ENCODE assay signal across 10 cellular contexts in genomic region chr3:184603156-184604030, GRCh38. TPM values are rescaled to one million over a fixed set of nuclear protein-coding genes. Genes with fewer than 3 reads are reported as not detected.
DNase-seq lines count a peak whose midpoint lies in the region; ATAC-seq, FAIRE-seq and TF ChIP-seq lines count a peak whose summit lies in the region.
"Had no signal": no experiment of that assay in that cellular context is flagged by ENCODE, and none has a peak within 500 bp of the region (broad histone marks: within the 10 kb centered on the region; RNA-seq: fewer than 3 reads in every experiment).

No MANE protein-coding gene starts in this region.

- H3K9me3 ChIP-seq in esophagus muscularis mucosa (no peaks in the 10 kb centered on the region), upper lobe of left lung (no peaks in the 10 kb centered on the region)
- H3K9me3 ChIP-seq in naive thymus-derived CD4-positive, alpha-beta T cell (ENCODE audit: control insufficient read depth in 2 of 3, low read length in 3 of 3) = no peaks in the 10 kb centered on the region
- H3K9me3 ChIP-seq: A549 had no signal

- H3K27me3 ChIP-seq in esophagus muscularis mucosa (peaks cover 0 to 52% (median 21%) of the 10 kb centered on the region in 4 donors), upper lobe of left lung (peaks cover 0 to 25% (median 13%) of the 10 kb centered on the region in 4 donors)
- H3K27me3 ChIP-seq in naive thymus-derived CD4-positive, alpha-beta T cell (ENCODE audit: control insufficient read depth in 2 of 2, insufficient read depth in 2 of 2, low read length in 2 of 2) = peaks cover 23 to 27% of the 10 kb centered on the region in 2 donors

- H3K36me3 Mint-ChIP-seq in activated T-cell treated with anti-CD3 and anti-CD28 coated beads, Interleukin-2, amount 50 U/mL, for 4 hours (ENCODE audit: insufficient read depth) = no peaks in the 10 kb centered on the region
- H3K36me3 Mint-ChIP-seq in naive thymus-derived CD4-positive, alpha-beta T cell = peaks cover 0 to 4% (median 0%) of the 10 kb centered on the region in 5 donors

- POLR2A ChIA-PET in naive thymus-derived CD4-positive, alpha-beta T cell (lab: Charles Lee) = interaction anchor here (0.6 kb wide), 1 partner anchor 198 kb away, joined by 3 read pairs; no protein-coding TSS in a partner anchor

- peaks cover 15 to 40% (median 36%) of the 10 kb centered on the region in 4 donors for H3K4me1 ChIP-seq in esophagus muscularis mucosa
- H3K4me1 ChIP-seq in naive thymus-derived CD4-positive, alpha-beta T cell (ENCODE audit: control insufficient read depth in 2 of 2, insufficient read depth in 2 of 2, low read length in 2 of 2) = peaks cover 15 to 19% of the 10 kb centered on the region in 2 donors
- H3K4me1 ChIP-seq in upper lobe of left lung = peaks cover 23 to 34% (median 33%) of the 10 kb centered on the region in 4 donors
- H3K4me1 ChIP-seq: A549 had no signal

- H3K27ac Mint-ChIP-seq in naive thymus-derived CD4-positive, alpha-beta T cell = no peak overlapping the region
- H3K27ac Mint-ChIP-seq: activated CD8-positive, alpha-beta T cell treated with anti-CD3 and anti-CD28 coated beads, Interleukin-2, amount 10 ng/mL, durations not matched to agents 7 days and 5 days had no signal

- H3K27me3 Mint-ChIP-seq in activated T-cell treated with anti-CD3 and anti-CD28 coated beads, Interleukin-2, amount 50 U/mL, for 4 hours (ENCODE audit: low read depth) = peaks cover 57% of the 10 kb centered on the region
- peaks cover 41 to 68% (median 58%) of the 10 kb centered on the region in 5 donors for H3K27me3 Mint-ChIP-seq in naive thymus-derived CD4-positive, alpha-beta T cell

- peak overlapping the region; percentile 49 to 61 (median 50) for H3K4me3 ChIP-seq in esophagus muscularis mucosa
- no peak overlapping the region for H3K4me3 ChIP-seq in naive thymus-derived CD4-positive, alpha-beta T cell (ENCODE audit: low read length)
- H3K4me3 ChIP-seq in upper lobe of left lung = peak overlapping the region in 3 of 4 donors; percentile 35 to 51 (median 49)
- H3K4me3 ChIP-seq: A549 had no signal

- DNase-seq in activated T-cell treated with anti-CD3 and anti-CD28 coated beads, Interleukin-2, amount 50 U/mL, for 4 hours = no peak
- no peak for DNase-seq in activated T-cell treated with anti-CD3 and anti-CD28 coated beads for 4 hours
- no peak for DNase-seq in esophagus muscularis mucosa (ENCODE audit: extremely low spot score)
- no peak for DNase-seq in naive thymus-derived CD4-positive, alpha-beta T cell
- no peak for DNase-seq in upper lobe of left lung
- no peak for DNase-seq in EL
- no peak for DNase-seq in NCI-H1436 (lab: John Stamatoyannopoulos, UW)
- no peak for DNase-seq in GM12892 (ENCODE audit: insufficient read length)
- DNase-seq: activated CD8-positive, alpha-beta T cell treated with anti-CD3 and anti-CD28 coated beads, Interleukin-2, amount 10 ng/mL, durations not matched to agents 7 days and 5 days had no signal

- H3K4me1 Mint-ChIP-seq in activated T-cell treated with anti-CD3 and anti-CD28 coated beads, Interleukin-2, amount 50 U/mL, for 4 hours (ENCODE audit: low read depth) = peaks cover 34% of the 10 kb centered on the region
- H3K4me1 Mint-ChIP-seq in naive thymus-derived CD4-positive, alpha-beta T cell = peaks cover 15 to 57% (median 41%) of the 10 kb centered on the region in 7 donors

- TF ChIP-seq EP300 in esophagus muscularis mucosa (IDR thresholded peaks at IDR 0.05) (no peak), upper lobe of left lung (IDR thresholded peaks at IDR 0.05) (no peak)

- no peak for FAIRE-seq in GM12892 (lab: Jason Lieb, UNC)
- FAIRE-seq: A549 had no signal

- no peak overlapping the region for H3K27ac ChIP-seq in esophagus muscularis mucosa (replicated peaks in 1 of 4)
- H3K27ac ChIP-seq in naive thymus-derived CD4-positive, alpha-beta T cell (ENCODE audit: low read depth, low read length) = no peak overlapping the region
- H3K27ac ChIP-seq in upper lobe of left lung = no peak overlapping the region
- H3K27ac ChIP-seq: A549 had no signal

- TF ChIP-seq POLR2A in esophagus muscularis mucosa (IDR thresholded peaks at IDR 0.05; ENCODE audit: low read depth) (no peak), upper lobe of left lung (IDR thresholded peaks at IDR 0.05) (no peak), GM12892 (IDR thresholded peaks at IDR 0.05; ENCODE audit: low read depth, low read length) (no peak)

- WGBS in esophagus muscularis mucosa = 66% methylated on average over 17 of the region's 20 CpGs
- 47 to 53% methylated on average over 17 to 20 of the region's 20 CpGs for WGBS in upper lobe of left lung, 2 donors

- no peak for TF ChIP-seq CTCF in esophagus muscularis mucosa (IDR thresholded peaks at IDR 0.05)
- no peak for TF ChIP-seq CTCF in upper lobe of left lung (IDR thresholded peaks at IDR 0.05)

- CTCF ChIA-PET in naive thymus-derived CD4-positive, alpha-beta T cell (lab: Charles Lee) = no interaction called here

- no peak for ATAC-seq in activated T-cell treated with anti-CD3 and anti-CD28 coated beads, Interleukin-2, amount 50 U/mL, for 4 hours
- ATAC-seq in naive thymus-derived CD4-positive, alpha-beta T cell = no peak
- ATAC-seq in upper lobe of left lung (ENCODE audit: low FRiP score in 2 of 2) = peak in 1 of 2 donors; percentile 4
- ATAC-seq: activated CD8-positive, alpha-beta T cell treated with anti-CD3 and anti-CD28 coated beads, Interleukin-2, amount 10 ng/mL, durations not matched to agents 7 days and 5 days had no signal

- intact Hi-C loops in esophagus muscularis mucosa (cut with DNase I) = no loop called here
- intact Hi-C loops in naive thymus-derived CD4-positive, alpha-beta T cell (cut with micrococcal nuclease) = no loop called here

- no peaks in the 10 kb centered on the region for H3K36me3 ChIP-seq in esophagus muscularis mucosa
- H3K36me3 ChIP-seq in naive thymus-derived CD4-positive, alpha-beta T cell (ENCODE audit: control insufficient read depth in 2 of 3, insufficient read depth in 3 of 3, low read length in 3 of 3) = no peaks in the 10 kb centered on the region
- H3K36me3 ChIP-seq in upper lobe of left lung = no peaks in the 10 kb centered on the region

- no peaks in the 10 kb centered on the region for H3K9me3 Mint-ChIP-seq in activated T-cell treated with anti-CD3 and anti-CD28 coated beads, Interleukin-2, amount 50 U/mL, for 4 hours
- H3K9me3 Mint-ChIP-seq in naive thymus-derived CD4-positive, alpha-beta T cell = peaks cover 0 to 3% (median 0%) of the 10 kb centered on the region in 11 donors

- H3K4me3 Mint-ChIP-seq in activated T-cell treated with anti-CD3 and anti-CD28 coated beads, Interleukin-2, amount 50 U/mL, for 4 hours = peak overlapping the region; percentile 13
- peak overlapping the region in 9 of 10 donors; percentile 44 to 79 (median 64) for H3K4me3 Mint-ChIP-seq in naive thymus-derived CD4-positive, alpha-beta T cell
- H3K4me3 Mint-ChIP-seq: activated CD8-positive, alpha-beta T cell treated with anti-CD3 and anti-CD28 coated beads, Interleukin-2, amount 10 ng/mL, durations not matched to agents 7 days and 5 days had no signal

RNA-seq across cellular contexts. Expression of gene EPHB3, which starts 41.8 kb away (rescaled TPM):
- total RNA-seq in activated T-cell treated with anti-CD3 and anti-CD28 coated beads, Interleukin-2, amount 50 U/mL, for 4 hours = under 1 TPM in 1 of 3 donors, not detected in 2; 0.15 TPM
- total RNA-seq in esophagus muscularis mucosa (1 to 10 TPM; 1.5 to 6.1 (median 3.5) TPM), upper lobe of left lung (1 to 10 TPM; 3.1 to 10.0 (median 7.2) TPM)
- under 1 TPM; 0.07 to 0.49 (median 0.32) TPM for total RNA-seq in naive thymus-derived CD4-positive, alpha-beta T cell
- polyA plus RNA-seq in naive thymus-derived CD4-positive, alpha-beta T cell = under 1 TPM; 0.04 to 0.35 TPM
- not detected for polyA plus RNA-seq in GM12892 (2012; ENCODE audit: missing spikeins)
